Comparison of ENCODE assay signal across 14 cellular contexts in genomic region chr1:160781129-160781808, GRCh38. TPM values are rescaled to one million over a fixed set of nuclear protein-coding genes. Genes with fewer than 3 reads are reported as not detected.
DNase-seq lines count a peak whose midpoint lies in the region; ATAC-seq lines count a peak whose summit lies in the region.
"Had no signal": no experiment of that assay in that cellular context is flagged by ENCODE, and none has a peak within 500 bp of the region (broad histone marks: within the 10 kb centered on the region; RNA-seq: fewer than 3 reads in every experiment).

No MANE protein-coding gene starts in this region.

- H3K9me3 ChIP-seq in esophagus (ENCODE audit: control insufficient read depth in 2 of 2, insufficient read depth in 1 of 2, low read depth in 1 of 2, low read length in 1 of 2): no peaks in the 10 kb centered on the region

- H3K36me3 ChIP-seq in esophagus (ENCODE audit: control insufficient read depth in 2 of 2, insufficient read depth in 2 of 2, low read length in 1 of 2): no peaks in the 10 kb centered on the region

- H3K27ac ChIP-seq in esophagus (ENCODE audit: low read depth in 2 of 2, low read length in 1 of 2): peak overlapping the region; percentile 81 to 93
- H3K27ac ChIP-seq: GM23248 had no signal

- peaks cover 0 to 12% of the 10 kb centered on the region in 2 donors for H3K4me1 ChIP-seq in esophagus (ENCODE audit: control insufficient read depth in 2 of 2, insufficient read depth in 2 of 2, low read length in 1 of 2)

- no peak overlapping the region for H3K4me3 ChIP-seq in esophagus (ENCODE audit: low read depth in 1 of 2, low read length in 2 of 2)
- H3K4me3 ChIP-seq: GM23248 had no signal

- peak; percentile 22 for DNase-seq in DMS53 treated with DMSO at 0.1 percent for 48 hours (lab: John Stamatoyannopoulos, UW; ENCODE audit: unreplicated experiment)
- DNase-seq in NCI-H526 treated with DMSO at 0.1 percent for 48 hours (lab: John Stamatoyannopoulos, UW): peak; percentile 84
- DNase-seq in renal cortical epithelial cell (ENCODE audit: low read depth): peak; percentile 30
- no peak for DNase-seq in stimulated activated naive CD4-positive, alpha-beta T cell (lab: John Stamatoyannopoulos, UW)
- DNase-seq: cerebellar nuclear complex, GM23248, mesendoderm had no signal

- no peaks in the 10 kb centered on the region for H3K27me3 ChIP-seq in esophagus (ENCODE audit: control insufficient read depth in 1 of 2, insufficient read depth in 2 of 2, low read length in 2 of 2)

- no peak for ATAC-seq in GM21381 (IDR thresholded peaks at IDR 0.05; ENCODE audit: unreplicated experiment)
- no peak for ATAC-seq in GM21390 (IDR thresholded peaks at IDR 0.05; ENCODE audit: unreplicated experiment)
- no peak for ATAC-seq in HG03521 (IDR thresholded peaks at IDR 0.05; ENCODE audit: unreplicated experiment)

- 54 to 57% methylated on average over 8 of the region's 8 CpGs for WGBS in esophagus, 2 donors

RNA-seq across cellular contexts. Expression of gene LY9, which starts 14.7 kb away (rescaled TPM):
- polyA plus RNA-seq in esophagus: under 1 TPM; 0.54 to 0.73 TPM
- not detected in 2 replicates for total RNA-seq in renal cortical epithelial cell
- total RNA-seq: frontal cortex, GM23248, M059J, skeletal muscle tissue had no signal
- polyA plus RNA-seq: GM23248 had no signal

RNA-seq across cellular contexts. Expression of gene SLAMF7, which starts 42.2 kb away (rescaled TPM):
- 1 to 10 TPM; 2.9 to 4.0 TPM for polyA plus RNA-seq in esophagus
- 0.17 TPM in 1 of 2 replicates, not detected in the other for total RNA-seq in renal cortical epithelial cell
- total RNA-seq: frontal cortex, GM23248 had no signal
- polyA plus RNA-seq: GM23248 had no signal

Comparison
In these comparisons a context has a peak if more than half of its experiments do, and no peak if none do; other contexts are left out.
1. DNase-seq: peak in DMS53 treated with DMSO at 0.1 percent for 48 hours (single experiment), NCI-H526 treated with DMSO at 0.1 percent for 48 hours (single experiment) and renal cortical epithelial cell (single experiment); none in stimulated activated naive CD4-positive, alpha-beta T cell (0 of 6).